Comparison of ENCODE assay signal across 14 cellular contexts in genomic region chr3:72380711-72381508, GRCh38.
DNase-seq lines count a peak whose midpoint lies in the region; ATAC-seq and TF ChIP-seq lines count a peak whose summit lies in the region.
"Had no signal": no experiment of that assay in that cellular context is flagged by ENCODE, and none has a peak within 500 bp of the region (broad histone marks: within the 10 kb centered on the region; RNA-seq: fewer than 3 reads in every experiment).

No MANE protein-coding gene starts in this region.

- no peaks in the 10 kb centered on the region for H3K27me3 ChIP-seq in WERI-Rb-1 (ENCODE audit: insufficient read depth, low read depth, severe bottlenecking)
- H3K27me3 ChIP-seq: gastroesophageal sphincter had no signal

- H3K27ac Mint-ChIP-seq in activated naive CD4-positive, alpha-beta T cell treated with anti-CD3 and anti-CD28 coated beads, Interleukin-2, amount 50 U/mL, for 24 hours: peak overlapping the region; percentile 20
- peak overlapping the region; percentile 45 for H3K27ac Mint-ChIP-seq in type B pancreatic cell

- peak; percentile 37 for ATAC-seq in left colon
- ATAC-seq: HCT116 had no signal

- H3K36me3 ChIP-seq in WERI-Rb-1: peaks cover 30% of the 10 kb centered on the region

- peaks cover 78% of the 10 kb centered on the region for H3K4me1 Mint-ChIP-seq in activated naive CD4-positive, alpha-beta T cell treated with anti-CD3 and anti-CD28 coated beads, Interleukin-2, amount 50 U/mL, for 24 hours
- H3K4me1 Mint-ChIP-seq in type B pancreatic cell (ENCODE audit: unreplicated experiment): peaks cover 72% of the 10 kb centered on the region

- no peaks in the 10 kb centered on the region for H3K9me3 Mint-ChIP-seq in activated naive CD4-positive, alpha-beta T cell treated with anti-CD3 and anti-CD28 coated beads, Interleukin-2, amount 50 U/mL, for 24 hours
- H3K9me3 Mint-ChIP-seq in type B pancreatic cell: no peaks in the 10 kb centered on the region
- H3K9me3 Mint-ChIP-seq: neural crest cell had no signal

- DNase-seq in activated naive CD4-positive, alpha-beta T cell treated with anti-CD3 and anti-CD28 coated beads, Interleukin-2, amount 50 U/mL, for 16 hours: no peak
- DNase-seq in WERI-Rb-1 (no peak), left colon (no peak), type B pancreatic cell (ENCODE audit: extremely low spot score, unreplicated experiment) (no peak), GM13976 (ENCODE audit: low spot score) (no peak), DMS 273 (lab: John Stamatoyannopoulos, UW; ENCODE audit: unreplicated experiment) (no peak), KG1 (lab: John Stamatoyannopoulos, UW) (no peak)
- DNase-seq: amniotic stem cell, NCI-H1105, SHP77 treated with DMSO at 0.1 percent for 48 hours had no signal

- TF ChIP-seq CTCF in WERI-Rb-1 (IDR thresholded peaks at IDR 0.05; ENCODE audit: low read depth, low read length): no peak
- no peak for TF ChIP-seq CTCF in type B pancreatic cell (conservative IDR thresholded peaks at IDR 0.05)
- TF ChIP-seq CTCF in GM13976 (IDR thresholded peaks at IDR 0.05; ENCODE audit: borderline replicate concordance, control extremely low read depth, extremely low read depth, insufficient read depth, missing control alignments): no peak

- H3K27me3 Mint-ChIP-seq in activated naive CD4-positive, alpha-beta T cell treated with anti-CD3 and anti-CD28 coated beads, Interleukin-2, amount 50 U/mL, for 24 hours: no peaks in the 10 kb centered on the region
- no peaks in the 10 kb centered on the region for H3K27me3 Mint-ChIP-seq in type B pancreatic cell

- no peaks in the 10 kb centered on the region for H3K9me3 ChIP-seq in WERI-Rb-1 (ENCODE audit: severe bottlenecking)
- H3K9me3 ChIP-seq: gastroesophageal sphincter had no signal

- peak overlapping the region; percentile 32 for H3K27ac ChIP-seq in WERI-Rb-1

- peaks cover 6% of the 10 kb centered on the region for H3K36me3 Mint-ChIP-seq in activated naive CD4-positive, alpha-beta T cell treated with anti-CD3 and anti-CD28 coated beads, Interleukin-2, amount 50 U/mL, for 24 hours
- peaks cover 16% of the 10 kb centered on the region for H3K36me3 Mint-ChIP-seq in type B pancreatic cell

- in situ Hi-C loops in GM13976 (cut with MboI; ENCODE audit: low sequenced_read_pairs, unreplicated experiment): no loop called here

- no peak overlapping the region for H3K4me3 Mint-ChIP-seq in activated naive CD4-positive, alpha-beta T cell treated with anti-CD3 and anti-CD28 coated beads, Interleukin-2, amount 50 U/mL, for 24 hours
- no peak overlapping the region for H3K4me3 Mint-ChIP-seq in type B pancreatic cell
- H3K4me3 Mint-ChIP-seq: neural crest cell had no signal

- H3K4me3 ChIP-seq in WERI-Rb-1 (ENCODE audit: low read depth, low read length): no peak overlapping the region
- H3K4me3 ChIP-seq: gastroesophageal sphincter had no signal

- intact Hi-C loops in left colon (cut with DNase I, micrococcal nuclease): no loop called here
